ENCODE assay signal across 8 cellular contexts in genomic region chr2:197499594-197500502, GRCh38. TPM values are rescaled to one million over a fixed set of nuclear protein-coding genes. Genes with fewer than 3 reads are reported as not detected.
A peak's percentile ranks its signal among the peaks of the same experiment; 100 is the strongest.
DNase-seq lines count a peak whose midpoint lies in the region; ATAC-seq and TF ChIP-seq lines count a peak whose summit lies in the region.

TSS of gene HSPD1 (minus strand) at chr2:197499840. CDS start at chr2:197498848, 992 bp downstream.
TSS of gene HSPE1 (plus strand) at chr2:197500379. CDS start at chr2:197500437, 58 bp downstream.

- TF ChIP-seq CTCF in ascending aorta (IDR thresholded peaks at IDR 0.05) (peak in 1 of 3 experiments; percentile 29), vagina (IDR thresholded peaks at IDR 0.05) (peak in 2 of 3 experiments; percentile 12 to 36)

- H3K9me3 ChIP-seq in ascending aorta (no peaks in the 10 kb centered on the region), right cardiac atrium (ENCODE audit: control insufficient read depth, low read length) (no peaks in the 10 kb centered on the region), vagina (no peaks in the 10 kb centered on the region)

- peak within 1 kb of the TSS; percentile 94 to 98 for H3K4me3 ChIP-seq in ascending aorta
- H3K4me3 ChIP-seq in right cardiac atrium (ENCODE audit: low read length) = peak within 1 kb of the TSS; percentile 81
- H3K4me3 ChIP-seq in vagina = peak within 1 kb of the TSS; percentile 93 to 94

- TF ChIP-seq POLR2A in vagina (IDR thresholded peaks at IDR 0.05) = peak; percentile 89 to 97

- intact Hi-C loops in ascending aorta (cut with DNase I) (loop anchor here (1.0 to 5.0 kb wide), 5 partner anchors 15 to 1962 kb away; partner anchors contain the start of genes COQ10B, MARS2 and SF3B1), right cardiac atrium (cut with DNase I) (loop anchor here in 3 of 4 donors (10.0 kb wide), 2 partner anchors 85 to 95 kb away; no protein-coding TSS in a partner anchor), vagina (cut with DNase I) (loop anchor here (5.0 to 10.0 kb wide), 2 partner anchors 48 to 205 kb away; partner anchors contain the start of genes COQ10B and MARS2)

- H3K4me1 ChIP-seq in ascending aorta (peaks cover 11 to 42% of the 10 kb centered on the region in 2 donors), right cardiac atrium (ENCODE audit: control insufficient read depth, insufficient read depth, low read length) (peaks cover 4% of the 10 kb centered on the region), vagina (peaks cover 53% of the 10 kb centered on the region)

- H3K9me3 Mint-ChIP-seq in T-helper 2 cell treated with Interferon-gamma antibody and Interleukin-4, amounts not matched to agents 5 μg/mL and 100 μg/mL, for 36 hours = no peaks in the 10 kb centered on the region

- whole genome bisulfite sequencing in right cardiac atrium = under 1% methylated on average over 104 of the region's 104 CpGs

- DNase-seq in NCI-H1930 (lab: John Stamatoyannopoulos, UW) = peak; percentile 99
- peak; percentile 100 for DNase-seq in T-helper 2 cell treated with Interferon-gamma antibody and Interleukin-4, amounts not matched to agents 5 μg/mL and 100 μg/mL, for 36 hours (ENCODE audit: low spot score)
- peak; percentile 93 to 99 for DNase-seq in ascending aorta (ENCODE audit: low spot score in 2 of 2)
- peak; percentile 98 to 99 (median 99) for DNase-seq in right cardiac atrium
- peak; percentile 99 for DNase-seq in putamen (ENCODE audit: low spot score)
- peak; percentile 99 for DNase-seq in vagina (ENCODE audit: extremely low spot score in 2 of 2)

- peaks cover 44% of the 10 kb centered on the region for H3K4me1 Mint-ChIP-seq in T-helper 2 cell treated with Interferon-gamma antibody and Interleukin-4, amounts not matched to agents 5 μg/mL and 100 μg/mL, for 36 hours (ENCODE audit: low read depth)

- H3K36me3 ChIP-seq in ascending aorta (peaks cover 29 to 48% of the 10 kb centered on the region in 2 donors), vagina (peaks cover 0 to 34% of the 10 kb centered on the region in 2 donors)

- H3K36me3 Mint-ChIP-seq in T-helper 2 cell treated with Interferon-gamma antibody and Interleukin-4, amounts not matched to agents 5 μg/mL and 100 μg/mL, for 36 hours (ENCODE audit: low read depth) = peaks cover 79% of the 10 kb centered on the region

- peak within 1 kb of the TSS; percentile 97 to 98 for H3K27ac ChIP-seq in ascending aorta
- H3K27ac ChIP-seq in right cardiac atrium (ENCODE audit: low read length) = peak within 1 kb of the TSS; percentile 91
- H3K27ac ChIP-seq in vagina = peak within 1 kb of the TSS; percentile 100

- peak within 1 kb of the TSS; percentile 98 for H3K4me3 Mint-ChIP-seq in T-helper 2 cell treated with Interferon-gamma antibody and Interleukin-4, amounts not matched to agents 5 μg/mL and 100 μg/mL, for 36 hours

- no peaks in the 10 kb centered on the region for H3K27me3 Mint-ChIP-seq in T-helper 2 cell treated with Interferon-gamma antibody and Interleukin-4, amounts not matched to agents 5 μg/mL and 100 μg/mL, for 36 hours (ENCODE audit: low read depth)

- H3K27ac Mint-ChIP-seq in T-helper 2 cell treated with Interferon-gamma antibody and Interleukin-4, amounts not matched to agents 5 μg/mL and 100 μg/mL, for 36 hours = peak within 1 kb of the TSS; percentile 93

- H3K27me3 ChIP-seq in ascending aorta = no peaks in the 10 kb centered on the region
- H3K27me3 ChIP-seq in right cardiac atrium (ENCODE audit: control insufficient read depth, insufficient read depth) = no peaks in the 10 kb centered on the region
- no peaks in the 10 kb centered on the region for H3K27me3 ChIP-seq in vagina

- ATAC-seq in GM18502 (IDR thresholded peaks at IDR 0.05; ENCODE audit: poor library complexity, unreplicated experiment) (peak; percentile 84), HG02970 (IDR thresholded peaks at IDR 0.05; ENCODE audit: low FRiP score, unreplicated experiment) (peak; percentile 81), right cardiac atrium (peak; percentile 98)

RNA-seq across cellular contexts. Expression of gene HSPD1, which starts in this region (rescaled TPM):
- total RNA-seq in ascending aorta = 110 TPM
- total RNA-seq in right cardiac atrium = 100 to 1,000 TPM; 111 to 182 (median 159) TPM
- polyA plus RNA-seq in right cardiac atrium = 174 TPM
- 127 TPM for total RNA-seq in vagina

RNA-seq across cellular contexts. Expression of gene HSPE1, which starts in this region (rescaled TPM):
- total RNA-seq in ascending aorta (72.7 TPM), right cardiac atrium (100 to 1,000 TPM in 3 of 4 donors, 10 to 100 TPM in 1; 96.3 to 156 (median 128) TPM), vagina (39.0 TPM)
- 253 TPM for polyA plus RNA-seq in right cardiac atrium

Comparison
In these comparisons a context has a peak if more than half of its experiments do, and no peak if none do; other contexts are left out.
1. Peak in every context shown above with its lines: DNase-seq, ATAC-seq, H3K4me3 ChIP-seq and H3K27ac ChIP-seq.